1 cellular context compared by ENCODE assay signal in the genomic region with DNA sequence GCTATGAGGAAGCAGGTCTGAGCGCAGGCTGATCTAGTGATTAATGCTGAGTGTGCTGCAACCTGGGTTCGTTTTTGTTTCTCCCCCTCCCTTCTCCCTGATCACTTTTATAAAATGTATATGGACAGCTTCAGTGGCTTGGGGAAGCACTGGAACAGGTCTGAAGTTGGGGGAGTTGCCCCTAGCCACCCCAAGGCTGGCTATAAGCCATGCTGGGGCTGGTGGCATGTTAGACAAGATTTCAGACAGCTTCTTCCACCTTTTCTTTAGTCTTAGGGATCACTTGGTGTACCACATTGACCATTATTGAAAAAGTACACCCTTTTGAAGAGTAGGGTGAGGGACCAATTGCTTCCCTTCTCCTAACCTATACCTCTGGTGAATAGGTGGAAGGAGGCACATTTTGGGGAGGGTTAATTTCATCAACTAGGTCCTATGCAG.
TF ChIP-seq lines count a peak whose summit lies in the region.

No MANE protein-coding gene starts in this region.

TF ChIP-seq in K562, 482 proteins besides CTCF, POLR2A, EP300 and RAD21 (continued from another document):
- no peak for TF ChIP-seq E2F1 (CRISPR knock-in tag; IDR thresholded peaks at IDR 0.05)
- TF ChIP-seq FOSL1 (tag; conservative IDR thresholded peaks at IDR 0.05): peak; percentile 65; the same call in 1 of the 2 replicates
- TF ChIP-seq RBFOX2 (IDR thresholded peaks at IDR 0.05; ENCODE audit: low read depth, low read length): 0 out of 2 replicates have a peak, but pooled peaks have one; percentile 20
- TF ChIP-seq, protein P1, sequence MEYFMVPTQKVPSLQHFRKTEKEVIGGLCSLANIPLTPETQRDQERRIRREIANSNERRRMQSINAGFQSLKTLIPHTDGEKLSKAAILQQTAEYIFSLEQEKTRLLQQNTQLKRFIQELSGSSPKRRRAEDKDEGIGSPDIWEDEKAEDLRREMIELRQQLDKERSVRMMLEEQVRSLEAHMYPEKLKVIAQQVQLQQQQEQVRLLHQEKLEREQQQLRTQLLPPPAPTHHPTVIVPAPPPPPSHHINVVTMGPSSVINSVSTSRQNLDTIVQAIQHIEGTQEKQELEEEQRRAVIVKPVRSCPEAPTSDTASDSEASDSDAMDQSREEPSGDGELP (CRISPR knock-in tag; IDR thresholded peaks at IDR 0.05; ENCODE audit: borderline replicate concordance): peak; percentile 4; the same call in 1 of the 2 replicates
- TF ChIP-seq ZNF316 (IDR thresholded peaks at IDR 0.05): peak; percentile 38; the same call in 1 of the 2 replicates
- TF ChIP-seq CBX1 (IDR thresholded peaks at IDR 0.05; ENCODE audit: low read depth): no peak
- TF ChIP-seq MAFF (IDR thresholded peaks at IDR 0.05; ENCODE audit: low read length): no peak
- TF ChIP-seq, protein P2, sequence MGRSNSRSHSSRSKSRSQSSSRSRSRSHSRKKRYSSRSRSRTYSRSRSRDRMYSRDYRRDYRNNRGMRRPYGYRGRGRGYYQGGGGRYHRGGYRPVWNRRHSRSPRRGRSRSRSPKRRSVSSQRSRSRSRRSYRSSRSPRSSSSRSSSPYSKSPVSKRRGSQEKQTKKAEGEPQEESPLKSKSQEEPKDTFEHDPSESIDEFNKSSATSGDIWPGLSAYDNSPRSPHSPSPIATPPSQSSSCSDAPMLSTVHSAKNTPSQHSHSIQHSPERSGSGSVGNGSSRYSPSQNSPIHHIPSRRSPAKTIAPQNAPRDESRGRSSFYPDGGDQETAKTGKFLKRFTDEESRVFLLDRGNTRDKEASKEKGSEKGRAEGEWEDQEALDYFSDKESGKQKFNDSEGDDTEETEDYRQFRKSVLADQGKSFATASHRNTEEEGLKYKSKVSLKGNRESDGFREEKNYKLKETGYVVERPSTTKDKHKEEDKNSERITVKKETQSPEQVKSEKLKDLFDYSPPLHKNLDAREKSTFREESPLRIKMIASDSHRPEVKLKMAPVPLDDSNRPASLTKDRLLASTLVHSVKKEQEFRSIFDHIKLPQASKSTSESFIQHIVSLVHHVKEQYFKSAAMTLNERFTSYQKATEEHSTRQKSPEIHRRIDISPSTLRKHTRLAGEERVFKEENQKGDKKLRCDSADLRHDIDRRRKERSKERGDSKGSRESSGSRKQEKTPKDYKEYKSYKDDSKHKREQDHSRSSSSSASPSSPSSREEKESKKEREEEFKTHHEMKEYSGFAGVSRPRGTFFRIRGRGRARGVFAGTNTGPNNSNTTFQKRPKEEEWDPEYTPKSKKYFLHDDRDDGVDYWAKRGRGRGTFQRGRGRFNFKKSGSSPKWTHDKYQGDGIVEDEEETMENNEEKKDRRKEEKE (IDR thresholded peaks at IDR 0.05; ENCODE audit: borderline replicate concordance in 1 of 2, control insufficient read depth in 1 of 2, low read depth in 2 of 2, low read length in 1 of 2): 0 out of 4 replicates have a peak, but pooled peaks of 1 of the 2 experiments have one; percentile 67
- TF ChIP-seq ZNF408 (CRISPR knock-in tag; IDR thresholded peaks at IDR 0.05; ENCODE audit: low read depth): no peak
- TF ChIP-seq CBFA2T2 (conservative IDR thresholded peaks at IDR 0.05): no peak
- 0 out of 2 replicates have a peak, but pooled peaks have one; percentile 13 for TF ChIP-seq POLR2G (IDR thresholded peaks at IDR 0.05; ENCODE audit: low read depth, low read length)
- TF ChIP-seq, protein P3, sequence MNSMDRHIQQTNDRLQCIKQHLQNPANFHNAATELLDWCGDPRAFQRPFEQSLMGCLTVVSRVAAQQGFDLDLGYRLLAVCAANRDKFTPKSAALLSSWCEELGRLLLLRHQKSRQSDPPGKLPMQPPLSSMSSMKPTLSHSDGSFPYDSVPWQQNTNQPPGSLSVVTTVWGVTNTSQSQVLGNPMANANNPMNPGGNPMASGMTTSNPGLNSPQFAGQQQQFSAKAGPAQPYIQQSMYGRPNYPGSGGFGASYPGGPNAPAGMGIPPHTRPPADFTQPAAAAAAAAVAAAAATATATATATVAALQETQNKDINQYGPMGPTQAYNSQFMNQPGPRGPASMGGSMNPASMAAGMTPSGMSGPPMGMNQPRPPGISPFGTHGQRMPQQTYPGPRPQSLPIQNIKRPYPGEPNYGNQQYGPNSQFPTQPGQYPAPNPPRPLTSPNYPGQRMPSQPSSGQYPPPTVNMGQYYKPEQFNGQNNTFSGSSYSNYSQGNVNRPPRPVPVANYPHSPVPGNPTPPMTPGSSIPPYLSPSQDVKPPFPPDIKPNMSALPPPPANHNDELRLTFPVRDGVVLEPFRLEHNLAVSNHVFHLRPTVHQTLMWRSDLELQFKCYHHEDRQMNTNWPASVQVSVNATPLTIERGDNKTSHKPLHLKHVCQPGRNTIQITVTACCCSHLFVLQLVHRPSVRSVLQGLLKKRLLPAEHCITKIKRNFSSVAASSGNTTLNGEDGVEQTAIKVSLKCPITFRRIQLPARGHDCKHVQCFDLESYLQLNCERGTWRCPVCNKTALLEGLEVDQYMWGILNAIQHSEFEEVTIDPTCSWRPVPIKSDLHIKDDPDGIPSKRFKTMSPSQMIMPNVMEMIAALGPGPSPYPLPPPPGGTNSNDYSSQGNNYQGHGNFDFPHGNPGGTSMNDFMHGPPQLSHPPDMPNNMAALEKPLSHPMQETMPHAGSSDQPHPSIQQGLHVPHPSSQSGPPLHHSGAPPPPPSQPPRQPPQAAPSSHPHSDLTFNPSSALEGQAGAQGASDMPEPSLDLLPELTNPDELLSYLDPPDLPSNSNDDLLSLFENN (IDR thresholded peaks at IDR 0.05; ENCODE audit: low read depth in 2 of 2, low read length in 2 of 2): 0 out of 4 replicates have a peak, but pooled peaks of 1 of the 2 experiments have one; percentile 17
- no peak for TF ChIP-seq SETDB1 (IDR thresholded peaks at IDR 0.05; ENCODE audit: low read length)
- TF ChIP-seq, protein P4, sequence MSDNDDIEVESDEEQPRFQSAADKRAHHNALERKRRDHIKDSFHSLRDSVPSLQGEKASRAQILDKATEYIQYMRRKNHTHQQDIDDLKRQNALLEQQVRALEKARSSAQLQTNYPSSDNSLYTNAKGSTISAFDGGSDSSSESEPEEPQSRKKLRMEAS (CRISPR knock-in tag; IDR thresholded peaks at IDR 0.05): no peak
